ENCODE assay signal across 8 cellular contexts in the genomic region with DNA sequence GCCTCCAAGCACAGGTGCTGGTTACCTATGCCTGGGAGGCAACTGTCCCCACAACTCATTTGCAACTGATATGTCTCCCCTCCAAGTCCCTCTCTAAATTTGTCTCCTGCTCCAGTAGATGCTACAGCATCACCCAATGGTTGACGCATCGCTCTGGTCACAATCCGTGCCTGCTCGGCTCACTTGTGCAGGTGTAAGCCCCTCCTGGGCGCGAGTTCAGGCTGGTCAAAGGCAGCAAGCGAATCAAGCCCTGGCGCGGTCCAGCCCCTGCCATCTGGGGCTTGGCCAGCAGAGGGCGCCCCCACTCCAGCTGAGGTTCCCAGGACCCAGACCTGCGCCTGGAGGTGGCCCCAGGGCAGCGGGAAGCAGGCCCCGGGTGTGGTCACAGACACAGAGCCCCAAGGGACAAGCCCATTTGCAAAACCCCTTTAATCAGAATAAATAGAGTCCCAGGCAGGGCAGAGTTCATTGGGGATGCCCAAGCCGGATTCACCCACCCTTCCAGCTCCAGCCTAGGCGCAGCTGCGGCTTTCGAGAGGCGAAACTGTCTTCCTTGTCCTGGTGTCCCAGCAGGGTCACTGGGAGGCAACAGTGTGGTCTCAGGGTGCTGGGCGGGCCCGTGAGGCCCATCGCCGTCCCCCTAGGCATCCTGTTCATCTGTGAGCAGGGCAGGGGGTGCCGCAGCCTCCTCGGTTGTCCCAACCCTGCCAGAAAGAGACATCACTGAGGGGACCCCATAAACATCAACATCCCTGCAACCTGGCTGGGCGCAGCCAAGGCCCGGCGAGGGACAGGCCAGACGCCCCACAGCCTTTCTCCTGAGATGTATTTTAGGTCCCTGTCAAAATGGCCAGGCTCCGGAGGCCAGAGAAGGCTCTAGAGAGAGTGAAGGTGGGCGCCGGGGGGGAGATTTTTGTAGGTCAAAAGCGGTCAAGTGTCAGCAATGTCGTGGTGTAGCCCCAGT. TPM values are rescaled to one million over a fixed set of nuclear protein-coding genes. Genes with fewer than 3 reads are reported as not detected.
DNase-seq lines count a peak whose midpoint lies in the region; ATAC-seq, FAIRE-seq and TF ChIP-seq lines count a peak whose summit lies in the region.

No MANE protein-coding gene starts in this region.

- H3K36me3 ChIP-seq in WERI-Rb-1 (no peaks in the 10 kb centered on the region), kidney (ENCODE audit: control insufficient read depth in 1 of 2, insufficient read depth in 2 of 2, low read length in 2 of 2) (no peaks in the 10 kb centered on the region)

- H3K27ac ChIP-seq in WERI-Rb-1 (no peak overlapping the region), kidney (ENCODE audit: low read depth in 2 of 2, low read length in 2 of 2) (no peak overlapping the region)

- no peak overlapping the region for H3K9ac ChIP-seq in kidney (ENCODE audit: low read length in 2 of 2)

- peak; percentile 26 for TF ChIP-seq POLR2A in GM15510 (IDR thresholded peaks at IDR 0.05; ENCODE audit: borderline replicate concordance, extremely low read depth, insufficient read length)

- no peaks in the 10 kb centered on the region for H3K27me3 ChIP-seq in WERI-Rb-1 (ENCODE audit: insufficient read depth, low read depth, severe bottlenecking)

- TF ChIP-seq CTCF in AG09309 (IDR thresholded peaks at IDR 0.05; ENCODE audit: control insufficient read depth, insufficient read depth, low read depth, low read length, missing control alignments) (peak; percentile 98), WERI-Rb-1 (IDR thresholded peaks at IDR 0.05; ENCODE audit: low read depth, low read length) (peak; percentile 99), kidney (IDR thresholded peaks at IDR 0.05; ENCODE audit: borderline replicate concordance, extremely low read depth, insufficient read depth) (peak; percentile 98)

- H3K4me3 ChIP-seq in AG09309 (ENCODE audit: control insufficient read depth, low read depth, low read length), result no peak overlapping the region
- H3K4me3 ChIP-seq in WERI-Rb-1 (ENCODE audit: low read depth, low read length), result no peak overlapping the region
- H3K4me3 ChIP-seq in kidney (ENCODE audit: low read length in 2 of 2), result no peak overlapping the region

- intact Hi-C loops in kidney (cut with DNase I), result loop anchor here (10.0 kb wide), 2 partner anchors 62 to 132 kb away; no protein-coding TSS in a partner anchor

- H3K4me1 ChIP-seq in kidney (ENCODE audit: control insufficient read depth in 1 of 2, insufficient read depth in 1 of 2, low read depth in 1 of 2, low read length in 2 of 2), result peaks cover 0 to 5% of the 10 kb centered on the region in 2 donors

- no peak for DNase-seq in AG09309 (ENCODE audit: low read depth)
- peak; percentile 56 for DNase-seq in NCI-H146 (lab: John Stamatoyannopoulos, UW)
- peak; percentile 88 for DNase-seq in WERI-Rb-1
- peak; percentile 75 to 95 for DNase-seq in T47D (ENCODE audit: low read depth in 1 of 2, low spot score in 1 of 2)
- peak; percentile 88 for DNase-seq in kidney
- peak; percentile 65 for DNase-seq in stimulated activated CD4-positive, alpha-beta T cell treated with anti-CD3 and anti-CD28 coated beads, Interleukin-2, amount 100 ng/mL, for 4 hours (ENCODE audit: low read depth)

- no peaks in the 10 kb centered on the region for H3K9me3 ChIP-seq in WERI-Rb-1 (ENCODE audit: severe bottlenecking)
- H3K9me3 ChIP-seq in kidney (ENCODE audit: control insufficient read depth in 1 of 2, low read length in 2 of 2), result no peaks in the 10 kb centered on the region

- in situ Hi-C loops in T47D (cut with HindIII; ENCODE audit: low pct_unique_long_range_greater_than_20kb, low sequenced_read_pairs), result no loop called here

- no peak for FAIRE-seq in kidney (lab: Jason Lieb, UNC)

- no peak for ATAC-seq in GM19467 (IDR thresholded peaks at IDR 0.05; ENCODE audit: unreplicated experiment)

RNA-seq across cellular contexts. Expression of gene TMC6, which starts 15.8 kb away (rescaled TPM):
- total RNA-seq in kidney, result 115 TPM
- 15.0 TPM for polyA plus RNA-seq in kidney (ENCODE audit: insufficient read depth, low read depth, low replicate concordance)

RNA-seq across cellular contexts. Expression of gene TMC8, which starts 17.8 kb away (rescaled TPM):
- 35.9 TPM for total RNA-seq in kidney
- polyA plus RNA-seq in kidney (ENCODE audit: insufficient read depth, low read depth, low replicate concordance), result 1.0 TPM

RNA-seq across cellular contexts. Expression of gene C17orf99, which starts 33.4 kb away (rescaled TPM):
- total RNA-seq in kidney, result not detected
- polyA plus RNA-seq in kidney (ENCODE audit: insufficient read depth, low read depth, low replicate concordance), result not detected

RNA-seq across cellular contexts. Expression of gene SYNGR2, which starts 55.6 kb away (rescaled TPM):
- total RNA-seq in kidney, result 165 TPM
- polyA plus RNA-seq in kidney (ENCODE audit: insufficient read depth, low read depth, low replicate concordance), result 149 TPM
